ENCODE assay signal across 1 cellular context in the genomic region with DNA sequence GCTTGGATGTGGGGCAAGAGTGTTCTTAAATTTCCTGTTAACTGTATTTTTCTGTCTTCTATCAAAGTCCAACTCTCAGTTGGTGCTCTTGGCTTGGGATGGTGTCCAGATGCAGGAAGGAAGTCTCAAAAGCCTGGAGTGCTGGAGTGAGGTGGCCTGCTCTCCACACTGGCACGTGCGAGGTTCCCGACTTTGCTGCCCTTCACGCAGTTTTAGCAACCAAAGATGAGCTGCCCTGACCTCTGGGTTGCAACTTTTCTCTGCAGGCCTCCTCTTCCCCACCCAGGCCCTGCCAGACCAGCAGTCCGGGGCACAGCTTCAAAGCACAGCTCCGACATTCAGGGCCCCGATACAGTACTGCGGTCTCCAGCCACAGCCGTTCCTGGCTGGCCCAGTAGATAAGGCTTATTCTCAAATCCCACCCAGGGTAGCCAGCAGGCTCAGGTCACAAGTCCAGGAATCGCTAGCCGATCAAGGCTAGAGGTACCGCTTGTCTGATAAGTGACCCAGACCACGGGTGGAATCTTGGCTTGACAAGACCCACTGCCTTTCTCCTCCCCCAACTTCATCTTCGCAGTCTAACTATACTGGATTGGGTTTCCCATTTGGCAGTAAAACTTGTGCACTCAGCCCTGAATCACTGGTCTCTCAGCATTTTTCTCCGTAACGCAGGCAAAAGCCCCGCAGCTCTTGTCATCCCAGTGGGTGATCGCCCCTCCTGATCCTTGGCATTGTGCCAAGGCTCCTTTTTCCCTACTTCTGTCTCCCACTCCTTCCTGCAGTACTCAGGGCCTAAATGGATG.
TF ChIP-seq lines count a peak whose summit lies in the region.

No MANE protein-coding gene starts in this region.

TF ChIP-seq in K562, 482 proteins besides CTCF, POLR2A, EP300 and RAD21 (continued from another document):
- peak in 1 of 2 experiments; percentile 36 for TF ChIP-seq E2F6 (IDR thresholded peaks at IDR 0.05; ENCODE audit: borderline replicate concordance in 1 of 2, extremely low read depth in 1 of 2, insufficient read depth in 1 of 2, insufficient read length in 1 of 2, low read depth in 1 of 2, low read length in 1 of 2, poor library complexity in 1 of 2, severe bottlenecking in 1 of 2)
- no peak for TF ChIP-seq U2AF1 (optimal IDR thresholded peaks at IDR 0.05; ENCODE audit: low read depth, low read length)
- peak; percentile 70 for TF ChIP-seq L3MBTL2 (IDR thresholded peaks at IDR 0.05)
- no peak for TF ChIP-seq MBD1 (CRISPR knock-in tag; IDR thresholded peaks at IDR 0.05)
- TF ChIP-seq, protein P1, sequence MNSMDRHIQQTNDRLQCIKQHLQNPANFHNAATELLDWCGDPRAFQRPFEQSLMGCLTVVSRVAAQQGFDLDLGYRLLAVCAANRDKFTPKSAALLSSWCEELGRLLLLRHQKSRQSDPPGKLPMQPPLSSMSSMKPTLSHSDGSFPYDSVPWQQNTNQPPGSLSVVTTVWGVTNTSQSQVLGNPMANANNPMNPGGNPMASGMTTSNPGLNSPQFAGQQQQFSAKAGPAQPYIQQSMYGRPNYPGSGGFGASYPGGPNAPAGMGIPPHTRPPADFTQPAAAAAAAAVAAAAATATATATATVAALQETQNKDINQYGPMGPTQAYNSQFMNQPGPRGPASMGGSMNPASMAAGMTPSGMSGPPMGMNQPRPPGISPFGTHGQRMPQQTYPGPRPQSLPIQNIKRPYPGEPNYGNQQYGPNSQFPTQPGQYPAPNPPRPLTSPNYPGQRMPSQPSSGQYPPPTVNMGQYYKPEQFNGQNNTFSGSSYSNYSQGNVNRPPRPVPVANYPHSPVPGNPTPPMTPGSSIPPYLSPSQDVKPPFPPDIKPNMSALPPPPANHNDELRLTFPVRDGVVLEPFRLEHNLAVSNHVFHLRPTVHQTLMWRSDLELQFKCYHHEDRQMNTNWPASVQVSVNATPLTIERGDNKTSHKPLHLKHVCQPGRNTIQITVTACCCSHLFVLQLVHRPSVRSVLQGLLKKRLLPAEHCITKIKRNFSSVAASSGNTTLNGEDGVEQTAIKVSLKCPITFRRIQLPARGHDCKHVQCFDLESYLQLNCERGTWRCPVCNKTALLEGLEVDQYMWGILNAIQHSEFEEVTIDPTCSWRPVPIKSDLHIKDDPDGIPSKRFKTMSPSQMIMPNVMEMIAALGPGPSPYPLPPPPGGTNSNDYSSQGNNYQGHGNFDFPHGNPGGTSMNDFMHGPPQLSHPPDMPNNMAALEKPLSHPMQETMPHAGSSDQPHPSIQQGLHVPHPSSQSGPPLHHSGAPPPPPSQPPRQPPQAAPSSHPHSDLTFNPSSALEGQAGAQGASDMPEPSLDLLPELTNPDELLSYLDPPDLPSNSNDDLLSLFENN (IDR thresholded peaks at IDR 0.05; ENCODE audit: low read depth in 2 of 2, low read length in 2 of 2) = 0 out of 4 replicates have a peak, but pooled peaks of 1 of the 2 experiments have one; percentile 23
- TF ChIP-seq, protein P2, sequence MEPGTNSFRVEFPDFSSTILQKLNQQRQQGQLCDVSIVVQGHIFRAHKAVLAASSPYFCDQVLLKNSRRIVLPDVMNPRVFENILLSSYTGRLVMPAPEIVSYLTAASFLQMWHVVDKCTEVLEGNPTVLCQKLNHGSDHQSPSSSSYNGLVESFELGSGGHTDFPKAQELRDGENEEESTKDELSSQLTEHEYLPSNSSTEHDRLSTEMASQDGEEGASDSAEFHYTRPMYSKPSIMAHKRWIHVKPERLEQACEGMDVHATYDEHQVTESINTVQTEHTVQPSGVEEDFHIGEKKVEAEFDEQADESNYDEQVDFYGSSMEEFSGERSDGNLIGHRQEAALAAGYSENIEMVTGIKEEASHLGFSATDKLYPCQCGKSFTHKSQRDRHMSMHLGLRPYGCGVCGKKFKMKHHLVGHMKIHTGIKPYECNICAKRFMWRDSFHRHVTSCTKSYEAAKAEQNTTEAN (CRISPR knock-in tag; IDR thresholded peaks at IDR 0.05) = no peak
- TF ChIP-seq ARID3B (CRISPR knock-in tag; IDR thresholded peaks at IDR 0.05; ENCODE audit: borderline replicate concordance) = no peak
- TF ChIP-seq KDM4B (IDR thresholded peaks at IDR 0.05; ENCODE audit: borderline replicate concordance in 2 of 2, low read depth in 1 of 2) = 0 out of 4 replicates have a peak, but pooled peaks of 1 of the 2 experiments have one; percentile 33
- TF ChIP-seq CBFB (CRISPR knock-in tag; IDR thresholded peaks at IDR 0.05) = peak; percentile 81; the same call in 1 of the 2 replicates
- TF ChIP-seq ZBED1 (IDR thresholded peaks at IDR 0.05) = 0 out of 2 replicates have a peak, but pooled peaks have one; percentile 21
- TF ChIP-seq ZNF232 (CRISPR knock-in tag; IDR thresholded peaks at IDR 0.05) = no peak
- TF ChIP-seq NUFIP1 (IDR thresholded peaks at IDR 0.05; ENCODE audit: partially characterized antibody) = no peak
- TF ChIP-seq TCF7 (IDR thresholded peaks at IDR 0.05; ENCODE audit: borderline replicate concordance) = 0 out of 2 replicates have a peak, but pooled peaks have one; percentile 75
- 0 out of 2 replicates have a peak, but pooled peaks have one; percentile 29 for TF ChIP-seq SP1 (CRISPR knock-in tag; IDR thresholded peaks at IDR 0.05)
- TF ChIP-seq CTBP1 (IDR thresholded peaks at IDR 0.05; ENCODE audit: borderline replicate concordance) = peak; percentile 46; the same call in 1 of the 2 replicates
- TF ChIP-seq SMAD4 (CRISPR knock-in tag; conservative IDR thresholded peaks at IDR 0.05) = peak; percentile 49; the same call in 1 of the 2 replicates
- peak; percentile 34; the same call in 1 of the 2 replicates for TF ChIP-seq SOX6 (IDR thresholded peaks at IDR 0.05)
- peak; percentile 55 for TF ChIP-seq MTA2 (IDR thresholded peaks at IDR 0.05; ENCODE audit: low read depth)
- TF ChIP-seq NFIX (CRISPR knock-in tag; IDR thresholded peaks at IDR 0.05; ENCODE audit: low read depth) = peak; percentile 88
- TF ChIP-seq TEAD4 (IDR thresholded peaks at IDR 0.05; ENCODE audit: low read length) = peak; percentile 90
- no peak for TF ChIP-seq TEAD4 (CRISPR knock-in tag; IDR thresholded peaks at IDR 0.05; ENCODE audit: borderline replicate concordance)
- TF ChIP-seq TCF7L2 (IDR thresholded peaks at IDR 0.05; ENCODE audit: low read depth, low read length) = 0 out of 2 replicates have a peak, but pooled peaks have one; percentile 22
- TF ChIP-seq GATAD2B (IDR thresholded peaks at IDR 0.05; ENCODE audit: borderline replicate concordance) = peak; percentile 70; the same call in 1 of the 2 replicates
- TF ChIP-seq CREB1 (IDR thresholded peaks at IDR 0.05) = peak; percentile 21; the same call in 1 of the 2 replicates
- TF ChIP-seq CREB1 (CRISPR knock-in tag; IDR thresholded peaks at IDR 0.05) = no peak
- TF ChIP-seq BCOR (IDR thresholded peaks at IDR 0.05) = 0 out of 2 replicates have a peak, but pooled peaks have one; percentile 53
- TF ChIP-seq, protein P3, sequence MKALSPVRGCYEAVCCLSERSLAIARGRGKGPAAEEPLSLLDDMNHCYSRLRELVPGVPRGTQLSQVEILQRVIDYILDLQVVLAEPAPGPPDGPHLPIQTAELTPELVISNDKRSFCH (CRISPR knock-in tag; IDR thresholded peaks at IDR 0.05) = no peak
- TF ChIP-seq, protein P3 (tag; IDR thresholded peaks at IDR 0.05) = 0 out of 2 replicates have a peak, but pooled peaks have one; percentile 31
- peak; percentile 33 for TF ChIP-seq HNRNPLL (IDR thresholded peaks at IDR 0.05; ENCODE audit: low read depth, low read length, poor library complexity, severe bottlenecking)
- TF ChIP-seq SMAD1 (IDR thresholded peaks at IDR 0.05; ENCODE audit: low read depth, low read length, partially characterized antibody) = peak; percentile 48
- no peak for TF ChIP-seq NRF1 (conservative IDR thresholded peaks at IDR 0.05 in 1 of 2, IDR thresholded peaks at IDR 0.05 in 1 of 2)
- TF ChIP-seq MLLT1 (IDR thresholded peaks at IDR 0.05) = peak in 1 of 2 experiments; percentile 88; a peak in 2 of 4 replicates
- TF ChIP-seq ATF7 (IDR thresholded peaks at IDR 0.05) = 0 out of 2 replicates have a peak, but pooled peaks have one; percentile 11
- TF ChIP-seq ZNF197 (CRISPR knock-in tag; IDR thresholded peaks at IDR 0.05; ENCODE audit: low read depth) = no peak
- TF ChIP-seq KDM1A (IDR thresholded peaks at IDR 0.05) = peak; percentile 91 to 93
- peak; percentile 67 for TF ChIP-seq DPF2 (IDR thresholded peaks at IDR 0.05)
- TF ChIP-seq MTA1 (IDR thresholded peaks at IDR 0.05; ENCODE audit: borderline replicate concordance) = peak; percentile 75; the same call in 1 of the 2 replicates
- TF ChIP-seq CXXC5 (CRISPR knock-in tag; IDR thresholded peaks at IDR 0.05) = peak; percentile 58
- TF ChIP-seq, protein P4, sequence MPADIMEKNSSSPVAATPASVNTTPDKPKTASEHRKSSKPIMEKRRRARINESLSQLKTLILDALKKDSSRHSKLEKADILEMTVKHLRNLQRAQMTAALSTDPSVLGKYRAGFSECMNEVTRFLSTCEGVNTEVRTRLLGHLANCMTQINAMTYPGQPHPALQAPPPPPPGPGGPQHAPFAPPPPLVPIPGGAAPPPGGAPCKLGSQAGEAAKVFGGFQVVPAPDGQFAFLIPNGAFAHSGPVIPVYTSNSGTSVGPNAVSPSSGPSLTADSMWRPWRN (IDR thresholded peaks at IDR 0.05; ENCODE audit: low read depth) = peak; percentile 62; the same call in 1 of the 2 replicates
- no peak for TF ChIP-seq RUNX1 (IDR thresholded peaks at IDR 0.05; ENCODE audit: low read depth)
- TF ChIP-seq FOXM1 (IDR thresholded peaks at IDR 0.05; ENCODE audit: low read depth) = peak; percentile 19; the same call in 1 of the 2 replicates
- TF ChIP-seq FOXM1 (CRISPR knock-in tag; IDR thresholded peaks at IDR 0.05; ENCODE audit: low read depth) = no peak
- peak; percentile 48; the same call in 1 of the 2 replicates for TF ChIP-seq ZNF766 (CRISPR knock-in tag; conservative IDR thresholded peaks at IDR 0.05)
- 0 out of 2 replicates have a peak, but pooled peaks have one; percentile 7 for TF ChIP-seq JUN (IDR thresholded peaks at IDR 0.05; ENCODE audit: borderline replicate concordance, low read depth, low read length)
- TF ChIP-seq JUN (CRISPR knock-in tag; IDR thresholded peaks at IDR 0.05; ENCODE audit: borderline replicate concordance) = no peak
- no peak for TF ChIP-seq OTX1 (CRISPR knock-in tag; IDR thresholded peaks at IDR 0.05)
- TF ChIP-seq TCF3 (CRISPR knock-in tag; IDR thresholded peaks at IDR 0.05) = peak; percentile 93
- TF ChIP-seq KLF16 (IDR thresholded peaks at IDR 0.05) = peak; percentile 81
- peak; percentile 61 for TF ChIP-seq POLR2AphosphoS5 (IDR thresholded peaks at IDR 0.05; ENCODE audit: control insufficient read depth, insufficient read depth, low read depth, low read length)
